ENCODE assay signal across 11 cellular contexts in genomic region chr9:128214571-128215490, GRCh38. TPM values are rescaled to one million over a fixed set of nuclear protein-coding genes. Genes with fewer than 3 reads are reported as not detected.
A peak's percentile ranks its signal among the peaks of the same experiment; 100 is the strongest.
DNase-seq lines count a peak whose midpoint lies in the region; ATAC-seq, FAIRE-seq and TF ChIP-seq lines count a peak whose summit lies in the region.
"Had no signal": no experiment of that assay in that cellular context is flagged by ENCODE, and none has a peak within 500 bp of the region (broad histone marks: within the 10 kb centered on the region; RNA-seq: fewer than 3 reads in every experiment).

No MANE protein-coding gene starts in this region.

- peak overlapping the region; percentile 65 for H3K27ac ChIP-seq in temporal lobe (ENCODE audit: low read depth, low read length)

- FAIRE-seq in H54 (lab: Jason Lieb, UNC), result no peak
- FAIRE-seq: islet of Langerhans had no signal

- peak; percentile 72 for DNase-seq in H54 (ENCODE audit: insufficient read length, low spot score)
- DNase-seq in islet precursor cell, result peak; percentile 73
- no peak for DNase-seq in NCI-H2107 (lab: John Stamatoyannopoulos, UW)
- DNase-seq in SW480 (ENCODE audit: low spot score), result no peak
- DNase-seq: activated CD4-positive, alpha-beta memory T cell treated with anti-CD3 and anti-CD28 coated beads for 36 hours; GDM1 had no signal

- no peak for TF ChIP-seq POLR2A in H54 (IDR thresholded peaks at IDR 0.05; ENCODE audit: low read depth, low read length)

- ATAC-seq in SK-N-SH treated with all-trans-retinoic acid at 6 μM for 48 hours, result peak; percentile 24
- ATAC-seq in HG03354 (IDR thresholded peaks at IDR 0.05; ENCODE audit: poor library complexity, severe bottlenecking, unreplicated experiment), result no peak
- no peak for ATAC-seq in HG03520 (IDR thresholded peaks at IDR 0.05; ENCODE audit: unreplicated experiment)

TF ChIP-seq in SK-N-SH treated with all-trans-retinoic acid at 6 μM for 48 hours, 23 proteins besides CTCF, POLR2A, EP300 and RAD21:
- TF ChIP-seq PPARA (CRISPR knock-in tag; IDR thresholded peaks at IDR 0.05; ENCODE audit: borderline replicate concordance) (no peak), CSRNP3 (CRISPR knock-in tag; IDR thresholded peaks at IDR 0.05) (no peak), ESRRG (CRISPR knock-in tag; IDR thresholded peaks at IDR 0.05) (no peak), ZNF8 (CRISPR knock-in tag; IDR thresholded peaks at IDR 0.05) (no peak), TCF4 (CRISPR knock-in tag; IDR thresholded peaks at IDR 0.05; ENCODE audit: borderline replicate concordance) (no peak), TSHZ2 (CRISPR knock-in tag; IDR thresholded peaks at IDR 0.05) (no peak), POU6F1 (CRISPR knock-in tag; IDR thresholded peaks at IDR 0.05; ENCODE audit: borderline replicate concordance, low read depth) (no peak), RARB (CRISPR knock-in tag; IDR thresholded peaks at IDR 0.05) (no peak), ZFP3 (CRISPR knock-in tag; IDR thresholded peaks at IDR 0.05) (no peak), ISL1 (CRISPR knock-in tag; IDR thresholded peaks at IDR 0.05) (no peak), GLIS3 (CRISPR knock-in tag; IDR thresholded peaks at IDR 0.05) (no peak), ZNF565 (CRISPR knock-in tag; conservative IDR thresholded peaks at IDR 0.05; ENCODE audit: low read depth) (no peak), CSDC2 (CRISPR knock-in tag; IDR thresholded peaks at IDR 0.05) (no peak), ARNTL (CRISPR knock-in tag; IDR thresholded peaks at IDR 0.05; ENCODE audit: borderline replicate concordance, low read depth) (no peak), ZFP30 (CRISPR knock-in tag; IDR thresholded peaks at IDR 0.05) (no peak), TOX (CRISPR knock-in tag; IDR thresholded peaks at IDR 0.05; ENCODE audit: borderline replicate concordance) (no peak), OSR1 (CRISPR knock-in tag; IDR thresholded peaks at IDR 0.05) (no peak)
- TF ChIP-seq, protein P1, sequence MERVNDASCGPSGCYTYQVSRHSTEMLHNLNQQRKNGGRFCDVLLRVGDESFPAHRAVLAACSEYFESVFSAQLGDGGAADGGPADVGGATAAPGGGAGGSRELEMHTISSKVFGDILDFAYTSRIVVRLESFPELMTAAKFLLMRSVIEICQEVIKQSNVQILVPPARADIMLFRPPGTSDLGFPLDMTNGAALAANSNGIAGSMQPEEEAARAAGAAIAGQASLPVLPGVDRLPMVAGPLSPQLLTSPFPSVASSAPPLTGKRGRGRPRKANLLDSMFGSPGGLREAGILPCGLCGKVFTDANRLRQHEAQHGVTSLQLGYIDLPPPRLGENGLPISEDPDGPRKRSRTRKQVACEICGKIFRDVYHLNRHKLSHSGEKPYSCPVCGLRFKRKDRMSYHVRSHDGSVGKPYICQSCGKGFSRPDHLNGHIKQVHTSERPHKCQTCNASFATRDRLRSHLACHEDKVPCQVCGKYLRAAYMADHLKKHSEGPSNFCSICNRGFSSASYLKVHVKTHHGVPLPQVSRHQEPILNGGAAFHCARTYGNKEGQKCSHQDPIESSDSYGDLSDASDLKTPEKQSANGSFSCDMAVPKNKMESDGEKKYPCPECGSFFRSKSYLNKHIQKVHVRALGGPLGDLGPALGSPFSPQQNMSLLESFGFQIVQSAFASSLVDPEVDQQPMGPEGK (CRISPR knock-in tag; IDR thresholded peaks at IDR 0.05; ENCODE audit: borderline replicate concordance), result no peak

RNA-seq across cellular contexts. Expression of gene DNM1, which starts 11.7 kb away (rescaled TPM):
- 108 TPM for total RNA-seq in temporal lobe

RNA-seq across cellular contexts. Expression of gene CIZ1, which starts 23.5 kb away (rescaled TPM):
- 23.6 TPM for total RNA-seq in temporal lobe

RNA-seq across cellular contexts. Expression of gene BBLN, which starts 54.8 kb away (rescaled TPM):
- total RNA-seq in temporal lobe, result 44.7 TPM

Comparison
In these comparisons a context has a peak if more than half of its experiments do, and no peak if none do; other contexts are left out.
1. DNase-seq: peak in H54 (single experiment) and islet precursor cell (single experiment); none in NCI-H2107 (single experiment) and SW480 (single experiment).